ENCODE assay signal across 16 cellular contexts in the genomic region with DNA sequence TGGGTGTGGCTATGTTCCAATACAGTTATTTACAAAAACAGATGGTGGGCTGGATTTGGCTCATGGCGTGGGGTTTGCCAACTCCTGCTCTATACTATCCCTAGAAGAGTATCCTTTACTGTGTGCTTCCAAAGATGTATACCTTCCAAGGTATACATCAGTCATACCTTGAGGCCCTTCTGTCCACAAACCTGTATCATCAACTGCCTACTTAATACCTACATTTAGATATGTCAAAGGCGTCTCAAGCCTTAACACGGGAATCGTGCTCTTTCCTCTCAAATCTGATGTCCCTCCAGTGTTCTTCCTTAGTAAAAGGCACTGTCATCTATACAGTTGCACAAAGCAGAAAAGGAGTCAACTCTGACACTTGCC.
"Had no signal": no experiment of that assay in that cellular context is flagged by ENCODE, and none has a peak within 500 bp of the region (broad histone marks: within the 10 kb centered on the region; RNA-seq: fewer than 3 reads in every experiment).

No MANE protein-coding gene starts in this region.

- H3K4me1 ChIP-seq: ascending aorta, esophagus squamous epithelium, pancreas, SJCRH30 had no signal

- H3K9me3 ChIP-seq: pancreas, SJCRH30 had no signal

- H3K27ac Mint-ChIP-seq: activated naive CD8-positive, alpha-beta T cell treated with anti-CD3 and anti-CD28 coated beads, Interleukin-2, amount 10 ng/mL, durations not matched to agents 7 days and 5 days had no signal

- H3K4me3 Mint-ChIP-seq: activated CD4-positive, alpha-beta memory T cell treated with anti-CD3 and anti-CD28 coated beads for 36 hours; activated naive CD8-positive, alpha-beta T cell treated with anti-CD3 and anti-CD28 coated beads, Interleukin-2, amount 10 ng/mL, durations not matched to agents 7 days and 5 days; neural crest cell had no signal

- H3K27me3 ChIP-seq: ascending aorta, dorsolateral prefrontal cortex, esophagus squamous epithelium, pancreas, SJCRH30 had no signal

- H3K27ac ChIP-seq: ascending aorta, dorsolateral prefrontal cortex, esophagus squamous epithelium, pancreas, SJCRH30 had no signal

- H3K27me3 Mint-ChIP-seq: activated CD4-positive, alpha-beta memory T cell treated with anti-CD3 and anti-CD28 coated beads for 36 hours; activated naive CD8-positive, alpha-beta T cell treated with anti-CD3 and anti-CD28 coated beads, Interleukin-2, amount 10 ng/mL, durations not matched to agents 7 days and 5 days had no signal

- H3K4me3 ChIP-seq: ascending aorta, dorsolateral prefrontal cortex, esophagus squamous epithelium, pancreas, SJCRH30, skin epidermis had no signal

- DNase-seq: activated CD4-positive, alpha-beta memory T cell treated with anti-CD3 and anti-CD28 coated beads for 36 hours; activated CD4-positive, CD25-positive, alpha-beta regulatory T cell treated with anti-CD3 and anti-CD28 coated beads, Interleukin-2, amount 50 U/mL, for 72 hours; activated CD8-positive, alpha-beta memory T cell treated with anti-CD3 and anti-CD28 coated beads, Interleukin-2, amount 50 U/mL, for 4 hours; activated effector memory CD4-positive, alpha-beta T cell treated with Interleukin-2 at 50 U/mL for 16 hours; activated naive CD8-positive, alpha-beta T cell treated with anti-CD3 and anti-CD28 coated beads, Interleukin-2, amount 10 ng/mL, durations not matched to agents 7 days and 5 days; dorsolateral prefrontal cortex; esophagus squamous epithelium; foreskin melanocyte; head of caudate nucleus; left colon; mammary epithelial cell; pancreas; SJCRH30 had no signal

- ATAC-seq: left colon, pancreas had no signal

- H3K4me1 Mint-ChIP-seq: activated naive CD8-positive, alpha-beta T cell treated with anti-CD3 and anti-CD28 coated beads, Interleukin-2, amount 10 ng/mL, durations not matched to agents 7 days and 5 days; neural crest cell had no signal
